8 cellular contexts compared by ENCODE assay signal in the genomic region with DNA sequence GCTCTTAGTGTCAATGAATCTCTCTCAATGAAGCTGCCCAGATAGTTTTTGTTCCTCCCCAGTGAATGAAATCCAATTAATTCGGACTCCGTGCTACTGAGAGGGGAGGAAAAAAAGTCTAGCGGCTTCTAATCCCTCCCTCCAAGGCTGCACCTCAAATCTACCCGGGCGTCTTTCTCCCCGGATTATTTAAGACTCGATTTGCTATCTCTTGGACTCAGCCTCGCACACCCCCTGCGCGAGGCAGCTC. TPM values are rescaled to one million over a fixed set of nuclear protein-coding genes. Genes with fewer than 3 reads are reported as not detected.
A peak's percentile ranks its signal among the peaks of the same experiment; 100 is the strongest.
DNase-seq lines count a peak whose midpoint lies in the region; ATAC-seq, FAIRE-seq and TF ChIP-seq lines count a peak whose summit lies in the region.

No MANE protein-coding gene starts in this region.

- CTCF ChIA-PET in A549 (lab: Yijun Ruan, JAX), result interaction anchor here (0.8 to 3.0 kb wide), 7 partner anchors 105 to 314 kb away, joined by 3 to 11 read pairs (median 3); no protein-coding TSS in a partner anchor

- H2AFZ ChIP-seq in H9 (ENCODE audit: low read length), result no peak overlapping the region

- H3K4me2 ChIP-seq in A549 (peak overlapping the region; percentile 82), H9 (ENCODE audit: insufficient read depth, insufficient read length, low read length) (peak overlapping the region; percentile 84)

- H2BK12ac ChIP-seq in H9 (ENCODE audit: insufficient read length, low read depth, low read length), result no peak overlapping the region

- H3K36me3 Mint-ChIP-seq in H9 (ENCODE audit: insufficient read depth in 1 of 3, low read depth in 3 of 3) (peaks cover 19 to 50% (median 32%) of the 10 kb centered on the region in 3 experiments; a peak in 6 of 7 replicates), brain (peaks cover 26% of the 10 kb centered on the region)

- H3K23me2 ChIP-seq in H9 (ENCODE audit: insufficient read length, low read depth, low read length, poor library complexity, severe bottlenecking), result peaks cover 21% of the 10 kb centered on the region

- H4K20me1 ChIP-seq in H9 (ENCODE audit: control insufficient read depth, insufficient read depth, insufficient read length), result peaks cover 3% of the 10 kb centered on the region

- H3K9ac ChIP-seq in H9 (ENCODE audit: extremely low read depth, insufficient read length, low read length), result peak overlapping the region; percentile 85

- TF ChIP-seq EP300 in A549 (IDR thresholded peaks at IDR 0.05), result no peak

- H3K14ac ChIP-seq in H9 (ENCODE audit: insufficient read depth, low read length), result peak overlapping the region; percentile 83; the same call in 1 of the 2 replicates

- WGBS in A549 (ENCODE audit: missing lambda C conversion rate), result under 1% methylated on average over 10 of the region's 10 CpGs
- WGBS in H9 (ENCODE audit: extremely low coverage, insufficient read length, low lambda C conversion rate), result no CpG with 5 or more reads among the region's 10 CpGs

- peak overlapping the region; percentile 90 to 100 for H3K4me3 Mint-ChIP-seq in H9
- peak overlapping the region; percentile 85 to 95 (median 88) for H3K4me3 Mint-ChIP-seq in brain

- H3K27me3 Mint-ChIP-seq in H9 (ENCODE audit: low read depth) (peaks cover 79% of the 10 kb centered on the region), brain (peaks cover 74% of the 10 kb centered on the region)

- ATAC-seq in A549 (no peak; a peak in 1 of 6 replicates), HG02759 (IDR thresholded peaks at IDR 0.05; ENCODE audit: unreplicated experiment) (no peak), HG02610 (IDR thresholded peaks at IDR 0.05; ENCODE audit: unreplicated experiment) (no peak)

- peak overlapping the region; percentile 95 for H3K18ac ChIP-seq in H9 (ENCODE audit: insufficient read length, low read depth, low read length)

- peak overlapping the region; percentile 98 to 99 for H3K27ac ChIP-seq in A549
- peak overlapping the region; percentile 65 for H3K27ac ChIP-seq in H9 (ENCODE audit: insufficient read length, low read depth, low read length)

- POLR2A ChIA-PET in A549 (lab: Yijun Ruan, JAX), result interaction anchor here (0.7 to 3.9 kb wide), 33 partner anchors 14 to 357 kb away, joined by 3 to 42 read pairs (median 4); partner anchors contain the start of gene ATP2B1

- H2BK15ac ChIP-seq in H9 (ENCODE audit: low read depth, low read length), result no peak overlapping the region

- peak overlapping the region; percentile 39 for H4K91ac ChIP-seq in H9 (ENCODE audit: insufficient read length, low read depth, low read length)

- no peak overlapping the region for H2BK20ac ChIP-seq in H9 (ENCODE audit: low read depth, low read length, poor library complexity, severe bottlenecking)

- TF ChIP-seq RAD21 in A549 (conservative IDR thresholded peaks at IDR 0.05 in 1 of 2, IDR thresholded peaks at IDR 0.05 in 1 of 2), result no peak

- no peak overlapping the region for H2BK120ac ChIP-seq in H9 (ENCODE audit: low read depth, low read length, poor library complexity, severe bottlenecking)

- no peak for TF ChIP-seq CTCF in A549 (IDR thresholded peaks at IDR 0.05)
- TF ChIP-seq CTCF in H9 (conservative IDR thresholded peaks at IDR 0.05), result no peak
- no peak for TF ChIP-seq CTCF in brain (conservative IDR thresholded peaks at IDR 0.05)

- no peak overlapping the region for H4K5ac ChIP-seq in H9 (ENCODE audit: insufficient read length, low read depth, low read length)

- DNase-seq in A549 (ENCODE audit: low read depth in 1 of 2, low spot score in 1 of 2) (no peak), H9 (no peak), epidermal melanocyte (ENCODE audit: insufficient read length, low spot score) (no peak), GF-D8 (lab: John Stamatoyannopoulos, UW) (no peak)

- peaks cover 0 to 28% of the 10 kb centered on the region in 2 experiments; a peak in 4 of 5 replicates for H3K9me3 Mint-ChIP-seq in H9
- H3K9me3 Mint-ChIP-seq in brain, result no peaks in the 10 kb centered on the region

- TF ChIP-seq POLR2A in A549 (IDR thresholded peaks at IDR 0.05; ENCODE audit: low read length), result no peak; the same call in none of the 2 replicates

- peaks cover 24% of the 10 kb centered on the region; the same call in 1 of the 2 replicates for H3K79me2 ChIP-seq in H9 (ENCODE audit: insufficient read depth, low read length)

- H3K4me1 Mint-ChIP-seq in H9 (peaks cover 58 to 74% of the 10 kb centered on the region in 2 experiments), brain (peaks cover 66% of the 10 kb centered on the region)

- no peaks in the 10 kb centered on the region for H3K9me3 ChIP-seq in A549
- no peaks in the 10 kb centered on the region for H3K9me3 ChIP-seq in H9 (ENCODE audit: control insufficient read depth, low read depth, low read length)
- H3K9me3 ChIP-seq in mononuclear cell (ENCODE audit: low read depth, low read length), result no peaks in the 10 kb centered on the region

- H2AK5ac ChIP-seq in H9 (ENCODE audit: insufficient read length, low read length), result no peak overlapping the region

- FAIRE-seq in A549 (lab: Jason Lieb, UNC), result no peak

- H2BK5ac ChIP-seq in H9 (ENCODE audit: insufficient read length, low read length), result no peak overlapping the region

- H3K79me1 ChIP-seq in H9 (ENCODE audit: insufficient read depth, low read depth, low read length, poor library complexity, severe bottlenecking), result no peaks in the 10 kb centered on the region

- H3K27ac Mint-ChIP-seq in H9 (peak overlapping the region; percentile 93 to 99 (median 95)), brain (peak overlapping the region; percentile 81 to 98 (median 94))

- H3K4me1 ChIP-seq in A549 (peaks cover 27% of the 10 kb centered on the region), H9 (ENCODE audit: insufficient read depth, low read length) (peaks cover 10% of the 10 kb centered on the region; the same call in 1 of the 2 replicates), mononuclear cell (ENCODE audit: insufficient read depth, low read length) (peaks cover 69% of the 10 kb centered on the region)

- no peak overlapping the region for H3K23ac ChIP-seq in H9 (ENCODE audit: insufficient read length, low read depth, low read length)

- H3T11ph ChIP-seq in H9 (ENCODE audit: low read length), result no peak overlapping the region

- no peak overlapping the region for H3K56ac ChIP-seq in H9 (ENCODE audit: insufficient read length, low read depth, low read length)

- H3K4ac ChIP-seq in H9 (ENCODE audit: low read depth, low read length), result no peak overlapping the region

- H3K4me3 ChIP-seq in A549 (peak overlapping the region; percentile 70), mononuclear cell (ENCODE audit: low read length) (peak overlapping the region; percentile 90)

- H3K27me3 ChIP-seq in H9 (ENCODE audit: insufficient read depth, low read length) (peaks cover 11% of the 10 kb centered on the region; the same call in 1 of the 2 replicates), mononuclear cell (ENCODE audit: insufficient read depth, low read length) (no peaks in the 10 kb centered on the region)

- no peak overlapping the region for H4K8ac ChIP-seq in H9 (replicated peaks; ENCODE audit: insufficient read length, low read depth, low read length)

TF ChIP-seq in A549, 52 proteins besides CTCF, POLR2A, EP300 and RAD21:
- TF ChIP-seq, protein P1, sequence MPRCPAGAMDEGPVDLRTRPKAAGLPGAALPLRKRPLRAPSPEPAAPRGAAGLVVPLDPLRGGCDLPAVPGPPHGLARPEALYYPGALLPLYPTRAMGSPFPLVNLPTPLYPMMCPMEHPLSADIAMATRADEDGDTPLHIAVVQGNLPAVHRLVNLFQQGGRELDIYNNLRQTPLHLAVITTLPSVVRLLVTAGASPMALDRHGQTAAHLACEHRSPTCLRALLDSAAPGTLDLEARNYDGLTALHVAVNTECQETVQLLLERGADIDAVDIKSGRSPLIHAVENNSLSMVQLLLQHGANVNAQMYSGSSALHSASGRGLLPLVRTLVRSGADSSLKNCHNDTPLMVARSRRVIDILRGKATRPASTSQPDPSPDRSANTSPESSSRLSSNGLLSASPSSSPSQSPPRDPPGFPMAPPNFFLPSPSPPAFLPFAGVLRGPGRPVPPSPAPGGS (IDR thresholded peaks at IDR 0.05), result peak; percentile 49; the same call in 2 of the 3 replicates
- TF ChIP-seq PHF8 (IDR thresholded peaks at IDR 0.05; ENCODE audit: borderline replicate concordance, low read depth) (peak; percentile 48; the same call in 1 of the 2 replicates), FOSL2 (IDR thresholded peaks at IDR 0.05) (no peak), FOSL2 (CRISPR knock-in tag; IDR thresholded peaks at IDR 0.05) (no peak), ZC3H11A (IDR thresholded peaks at IDR 0.05) (no peak)

RNA-seq across cellular contexts. Expression of gene DUSP6, which starts 0.1 kb away (rescaled TPM):
- 27.0 and 31.4 TPM in 2 replicates for polyA plus RNA-seq in A549 (2011; rRNA removed)
- polyA plus RNA-seq in A549 (2012; cell fraction: cytosol; rRNA removed), result 33.9 and 35.4 TPM in 2 replicates
- polyA plus RNA-seq in A549 (2012; cell fraction: nucleus; rRNA removed), result 59.3 and 116 TPM in 2 replicates
- polyA plus RNA-seq in A549 (2017; fragmentation: RNase III; extraction: RNeasy Plus Mini Kit Qiagen cat#74134 plus additional on column Dnase treatment), result 2.5 to 3.8 TPM (median 3.5 TPM) in 3 replicates
- 56.1 and 60.4 TPM in 2 replicates for polyA minus RNA-seq in A549 (2011; rRNA and poly(A)+ RNA removed)
- total RNA-seq in H9 (2021), result 35.3 and 39.5 TPM in 2 replicates
- polyA plus RNA-seq in brain (ENCODE audit: insufficient read depth, low read depth, low replicate concordance), result 14.8 TPM
- total RNA-seq in mononuclear cell, result 375 TPM
